Comparison of ENCODE assay signal across 7 cellular contexts in the genomic region with DNA sequence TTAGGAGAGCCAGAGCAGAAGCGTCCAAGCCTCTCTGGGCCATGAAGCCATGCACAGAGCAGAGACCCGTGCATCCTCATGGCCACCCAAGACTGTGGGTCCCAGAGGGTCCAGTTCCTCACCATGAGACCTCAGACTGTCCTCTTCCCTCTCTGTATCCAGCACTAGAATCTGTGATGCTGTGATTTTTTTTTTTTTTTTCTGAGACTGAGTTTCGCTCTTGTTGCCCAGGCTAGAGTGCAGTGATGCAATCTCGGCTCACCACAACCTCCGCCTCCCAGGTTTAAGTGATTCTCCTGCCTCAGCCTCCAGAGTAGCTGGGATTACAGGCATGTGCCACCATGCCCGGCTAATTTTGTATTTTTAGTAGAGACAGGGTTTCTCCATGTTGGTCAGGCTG. TPM values are rescaled to one million over a fixed set of nuclear protein-coding genes. Genes with fewer than 3 reads are reported as not detected.
DNase-seq lines count a peak whose midpoint lies in the region; ATAC-seq and TF ChIP-seq lines count a peak whose summit lies in the region.
"Not testable (repeated sequence)": the region's sequence is repeated elsewhere in the genome, so short reads cannot be mapped to it uniquely, and the experiment has no call there.
"Had no signal": no experiment of that assay in that cellular context is flagged by ENCODE, and none has a peak within 500 bp of the region (broad histone marks: within the 10 kb centered on the region; RNA-seq: fewer than 3 reads in every experiment).

No MANE protein-coding gene starts in this region.

- DNase-seq in Calu3; T-helper 2 cell treated with Interferon-gamma antibody and Interleukin-4, amounts not matched to agents 5 μg/mL and 100 μg/mL, for 36 hours (ENCODE audit: low spot score); natural killer cell treated with Interleukin-12 subunit alpha and Interleukin-12 subunit beta and Interleukin-15 and Interleukin-18, amount 100 ng/mL, for 72 hours (ENCODE audit: low spot score): not testable (repeated sequence)
- peak; percentile 39 for DNase-seq in amniotic epithelial cell (ENCODE audit: low read depth)

- peak overlapping the region in 4 of 5 donors; percentile 36 to 70 (median 54) for H3K9ac ChIP-seq in subcutaneous abdominal adipose tissue (ENCODE audit: low read length in 5 of 5)

- TF ChIP-seq EP300 in gastroesophageal sphincter (IDR thresholded peaks at IDR 0.05) = not testable (repeated sequence)

- not testable (repeated sequence) for H3K4me3 ChIP-seq in gastroesophageal sphincter
- H3K4me3 ChIP-seq in subcutaneous abdominal adipose tissue (ENCODE audit: low read depth in 1 of 5, low read length in 5 of 5) = peak overlapping the region in 2 of 5 donors; percentile 28 to 38

- not testable (repeated sequence) for H3K27me3 ChIP-seq in gastroesophageal sphincter; subcutaneous abdominal adipose tissue (ENCODE audit: control insufficient read depth in 5 of 5, insufficient read depth in 4 of 5, low read length in 5 of 5)

- H3K9me3 Mint-ChIP-seq in Calu3 (ENCODE audit: low read depth, unreplicated experiment); T-helper 2 cell treated with Interferon-gamma antibody and Interleukin-4, amounts not matched to agents 5 μg/mL and 100 μg/mL, for 36 hours; natural killer cell treated with Interleukin-12 subunit alpha and Interleukin-12 subunit beta and Interleukin-15 and Interleukin-18, amount 100 ng/mL, for 72 hours: not testable (repeated sequence)

- TF ChIP-seq POLR2A in gastroesophageal sphincter (IDR thresholded peaks at IDR 0.05) = not testable (repeated sequence)

- BruUV-seq in Calu3 (replicated peaks; lab: Mats Ljungman, UMichigan) = not testable (repeated sequence)

- H3K27ac Mint-ChIP-seq in Calu3 (ENCODE audit: unreplicated experiment) = not testable (repeated sequence)
- peak overlapping the region; percentile 75 for H3K27ac Mint-ChIP-seq in T-helper 2 cell treated with Interferon-gamma antibody and Interleukin-4, amounts not matched to agents 5 μg/mL and 100 μg/mL, for 36 hours
- H3K27ac Mint-ChIP-seq in natural killer cell treated with Interleukin-12 subunit alpha and Interleukin-12 subunit beta and Interleukin-15 and Interleukin-18, amount 100 ng/mL, for 72 hours = peak overlapping the region; percentile 97 to 99

- H3K4me1 Mint-ChIP-seq in Calu3 (ENCODE audit: low read depth, unreplicated experiment) = peaks cover 19% of the 10 kb centered on the region
- H3K4me1 Mint-ChIP-seq in T-helper 2 cell treated with Interferon-gamma antibody and Interleukin-4, amounts not matched to agents 5 μg/mL and 100 μg/mL, for 36 hours (ENCODE audit: low read depth) = peaks cover 60% of the 10 kb centered on the region
- H3K4me1 Mint-ChIP-seq in natural killer cell treated with Interleukin-12 subunit alpha and Interleukin-12 subunit beta and Interleukin-15 and Interleukin-18, amount 100 ng/mL, for 72 hours (ENCODE audit: low read depth in 2 of 2) = peaks cover 59 to 73% of the 10 kb centered on the region in 2 donors

- WGBS in gastroesophageal sphincter (ENCODE audit: low coverage in 1 of 2), 2 donors = 59% methylated on average over 6 of the region's 6 CpGs; no CpG with 5 or more reads in 1 of the 2 donors

- intact Hi-C loops in Calu3 (cut with micrococcal nuclease; ENCODE audit: unreplicated experiment) = not testable (repeated sequence)

- H3K4me1 ChIP-seq in gastroesophageal sphincter = peaks cover 3 to 100% (median 90%) of the 10 kb centered on the region in 3 donors
- H3K4me1 ChIP-seq in subcutaneous abdominal adipose tissue (ENCODE audit: control insufficient read depth in 5 of 5, insufficient read depth in 5 of 5, low read length in 5 of 5) = peaks cover 37 to 98% (median 96%) of the 10 kb centered on the region in 5 donors

- H3K4me3 Mint-ChIP-seq in Calu3 (ENCODE audit: low read depth, unreplicated experiment) = peak overlapping the region; percentile 80
- H3K4me3 Mint-ChIP-seq in T-helper 2 cell treated with Interferon-gamma antibody and Interleukin-4, amounts not matched to agents 5 μg/mL and 100 μg/mL, for 36 hours = peak overlapping the region; percentile 82
- peak overlapping the region; percentile 66 for H3K4me3 Mint-ChIP-seq in natural killer cell treated with Interleukin-12 subunit alpha and Interleukin-12 subunit beta and Interleukin-15 and Interleukin-18, amount 100 ng/mL, for 72 hours

- H3K9me3 ChIP-seq in gastroesophageal sphincter; subcutaneous abdominal adipose tissue (ENCODE audit: control insufficient read depth in 5 of 5, low read length in 5 of 5): not testable (repeated sequence)

- not testable (repeated sequence) for H3K27me3 Mint-ChIP-seq in Calu3 (ENCODE audit: unreplicated experiment); T-helper 2 cell treated with Interferon-gamma antibody and Interleukin-4, amounts not matched to agents 5 μg/mL and 100 μg/mL, for 36 hours (ENCODE audit: low read depth); natural killer cell treated with Interleukin-12 subunit alpha and Interleukin-12 subunit beta and Interleukin-15 and Interleukin-18, amount 100 ng/mL, for 72 hours

- TF ChIP-seq CTCF in Calu3 (IDR thresholded peaks at IDR 0.05; ENCODE audit: unreplicated experiment); gastroesophageal sphincter (IDR thresholded peaks at IDR 0.05): not testable (repeated sequence)

- H3K36me3 ChIP-seq in gastroesophageal sphincter (peaks cover 0 to 15% of the 10 kb centered on the region in 2 donors), subcutaneous abdominal adipose tissue (ENCODE audit: control insufficient read depth in 5 of 5, insufficient read depth in 5 of 5, low read length in 5 of 5) (peaks cover 0 to 28% (median 14%) of the 10 kb centered on the region in 5 donors)

- CTCF ChIA-PET in Calu3 (lab: Charles Lee) = interaction anchor here (0.9 kb wide), 1 partner anchor 72 kb away, joined by 3 read pairs; no protein-coding TSS in a partner anchor

- peaks cover 17% of the 10 kb centered on the region for H3K36me3 Mint-ChIP-seq in Calu3 (ENCODE audit: insufficient read depth, unreplicated experiment)
- peaks cover 25% of the 10 kb centered on the region for H3K36me3 Mint-ChIP-seq in T-helper 2 cell treated with Interferon-gamma antibody and Interleukin-4, amounts not matched to agents 5 μg/mL and 100 μg/mL, for 36 hours (ENCODE audit: low read depth)
- not testable (repeated sequence) for H3K36me3 Mint-ChIP-seq in natural killer cell treated with Interleukin-12 subunit alpha and Interleukin-12 subunit beta and Interleukin-15 and Interleukin-18, amount 100 ng/mL, for 72 hours

- not testable (repeated sequence) for ATAC-seq in gastroesophageal sphincter; natural killer cell treated with Interleukin-12 subunit alpha and Interleukin-12 subunit beta and Interleukin-15 and Interleukin-18, amount 100 ng/mL, for 72 hours

- H3K27ac ChIP-seq in gastroesophageal sphincter (peak overlapping the region in 3 of 4 donors; percentile 84 to 100 (median 96)), subcutaneous abdominal adipose tissue (ENCODE audit: low read depth, low read length) (peak overlapping the region; percentile 92)

RNA-seq across cellular contexts. Expression of a gene that starts 8.8 kb away (rescaled TPM):
- 92.5 and 102 TPM in 2 replicates for total RNA-seq in Calu3 (2022)
- total RNA-seq in gastroesophageal sphincter = 100 to 1,000 TPM; 172 to 262 (median 222) TPM
- total RNA-seq in natural killer cell treated with Interleukin-12 subunit alpha and Interleukin-12 subunit beta and Interleukin-15 and Interleukin-18, amount 100 ng/mL, for 72 hours = 100 to 1,000 TPM; 331 to 413 TPM

RNA-seq across cellular contexts. Expression of a gene that starts 24.1 kb away (rescaled TPM):
- 20.3 and 25.7 TPM in 2 replicates for total RNA-seq in Calu3 (2022)
- 10 to 100 TPM; 29.1 to 54.9 (median 44.2) TPM for total RNA-seq in gastroesophageal sphincter
- 1 to 10 TPM in 1 of 2 donors, under 1 TPM in 1; 0.89 to 1.2 TPM for total RNA-seq in natural killer cell treated with Interleukin-12 subunit alpha and Interleukin-12 subunit beta and Interleukin-15 and Interleukin-18, amount 100 ng/mL, for 72 hours

RNA-seq across cellular contexts. Expression of a gene that starts 34.1 kb away (rescaled TPM):
- 0.32 TPM in 1 of 2 replicates, not detected in the other for total RNA-seq in Calu3 (2022)
- total RNA-seq in gastroesophageal sphincter = not detected
- not detected for total RNA-seq in natural killer cell treated with Interleukin-12 subunit alpha and Interleukin-12 subunit beta and Interleukin-15 and Interleukin-18, amount 100 ng/mL, for 72 hours
- total RNA-seq: Daoy had no signal

RNA-seq across cellular contexts. Expression of a gene that starts 39.7 kb away (rescaled TPM):
- total RNA-seq in Calu3 (2022) (not detected in 2 replicates), gastroesophageal sphincter (under 1 TPM in 2 of 4 donors, not detected in 2; 0.35 TPM)
- not detected for total RNA-seq in natural killer cell treated with Interleukin-12 subunit alpha and Interleukin-12 subunit beta and Interleukin-15 and Interleukin-18, amount 100 ng/mL, for 72 hours
- total RNA-seq: Daoy had no signal

RNA-seq across cellular contexts. Expression of a gene that starts 47.4 kb away (rescaled TPM):
- total RNA-seq in Calu3 (2022) (121 TPM in 2 replicates), gastroesophageal sphincter (10 to 100 TPM; 37.3 to 85.4 (median 64.9) TPM)
- 100 to 1,000 TPM in 1 of 2 donors, 10 to 100 TPM in 1; 84.2 to 225 TPM for total RNA-seq in natural killer cell treated with Interleukin-12 subunit alpha and Interleukin-12 subunit beta and Interleukin-15 and Interleukin-18, amount 100 ng/mL, for 72 hours
